In genomic region chr5:159210306-159210722, GRCh38 we compare ENCODE assay signal across 8 cellular contexts. TPM values are rescaled to one million over a fixed set of nuclear protein-coding genes. Genes with fewer than 3 reads are reported as not detected.
A peak's percentile ranks its signal among the peaks of the same experiment; 100 is the strongest.
DNase-seq lines count a peak whose midpoint lies in the region; ATAC-seq and TF ChIP-seq lines count a peak whose summit lies in the region.

No MANE protein-coding gene starts in this region.

- H3K27ac Mint-ChIP-seq in activated CD8-positive, alpha-beta memory T cell treated with anti-CD3 and anti-CD28 coated beads, Interleukin-2, amount 10 ng/mL, durations not matched to agents 7 days and 5 days = peak overlapping the region; percentile 85

- H3K27me3 ChIP-seq in esophagus (ENCODE audit: control insufficient read depth in 1 of 2, insufficient read depth in 2 of 2, low read length in 2 of 2) (no peaks in the 10 kb centered on the region), suprapubic skin (no peaks in the 10 kb centered on the region)

- H3K4me1 ChIP-seq in esophagus (ENCODE audit: control insufficient read depth in 2 of 2, insufficient read depth in 2 of 2, low read length in 1 of 2) (peaks cover 0 to 3% of the 10 kb centered on the region in 2 donors), suprapubic skin (peaks cover 49% of the 10 kb centered on the region)

- H3K9me3 Mint-ChIP-seq in activated CD8-positive, alpha-beta memory T cell treated with anti-CD3 and anti-CD28 coated beads, Interleukin-2, amount 10 ng/mL, durations not matched to agents 7 days and 5 days (ENCODE audit: low read depth) = no peaks in the 10 kb centered on the region

- H3K27ac ChIP-seq in esophagus (ENCODE audit: low read depth in 2 of 2, low read length in 1 of 2) (peak overlapping the region; percentile 97 to 98), suprapubic skin (peak overlapping the region; percentile 94)

- no peak for ATAC-seq in activated CD8-positive, alpha-beta memory T cell treated with anti-CD3 and anti-CD28 coated beads, Interleukin-2, amount 10 ng/mL, durations not matched to agents 7 days and 5 days
- no peak for ATAC-seq in GM18858 (IDR thresholded peaks at IDR 0.05; ENCODE audit: unreplicated experiment)

- peaks cover 39% of the 10 kb centered on the region for H3K4me1 Mint-ChIP-seq in activated CD8-positive, alpha-beta memory T cell treated with anti-CD3 and anti-CD28 coated beads, Interleukin-2, amount 10 ng/mL, durations not matched to agents 7 days and 5 days

- H3K4me3 Mint-ChIP-seq in activated CD8-positive, alpha-beta memory T cell treated with anti-CD3 and anti-CD28 coated beads, Interleukin-2, amount 10 ng/mL, durations not matched to agents 7 days and 5 days = peak overlapping the region; percentile 98

- 44 to 51% methylated on average over 4 of the region's 4 CpGs for WGBS in esophagus, 2 donors
- 40% methylated on average over 4 of the region's 4 CpGs for WGBS in suprapubic skin

- H3K36me3 ChIP-seq in esophagus (ENCODE audit: control insufficient read depth in 2 of 2, insufficient read depth in 2 of 2, low read length in 1 of 2) = no peaks in the 10 kb centered on the region
- no peaks in the 10 kb centered on the region for H3K36me3 ChIP-seq in suprapubic skin

- no peak for DNase-seq in activated CD8-positive, alpha-beta memory T cell treated with anti-CD3 and anti-CD28 coated beads, Interleukin-2, amount 10 ng/mL, durations not matched to agents 7 days and 5 days
- DNase-seq in activated CD8-positive, alpha-beta memory T cell treated with anti-CD3 and anti-CD28 coated beads, Interleukin-2, amount 50 U/mL, for 48 hours = no peak
- DNase-seq in SIG-M5 treated with dmso at 0.1 percent for 504 hours (lab: John Stamatoyannopoulos, UW; ENCODE audit: unreplicated experiment) (peak; percentile 95), suprapubic skin (ENCODE audit: low spot score in 2 of 2) (no peak), NCI-H128 (lab: John Stamatoyannopoulos, UW; ENCODE audit: unreplicated experiment) (no peak), germinal center (ENCODE audit: low spot score) (no peak)

- TF ChIP-seq EP300 in suprapubic skin (IDR thresholded peaks at IDR 0.05) = no peak

- TF ChIP-seq CTCF in suprapubic skin (IDR thresholded peaks at IDR 0.05) = no peak

- no peak for TF ChIP-seq POLR2A in suprapubic skin (IDR thresholded peaks at IDR 0.05)

- CTCF ChIA-PET in activated CD8-positive, alpha-beta memory T cell treated with anti-CD3 and anti-CD28 coated beads, Interleukin-2, amount 10 ng/mL, durations not matched to agents 7 days and 5 days (lab: Charles Lee) = interaction anchor here (1.6 kb wide), 1 partner anchor 54 kb away, joined by 4 read pairs; no protein-coding TSS in a partner anchor

- H3K9me3 ChIP-seq in esophagus (ENCODE audit: control insufficient read depth in 2 of 2, insufficient read depth in 1 of 2, low read depth in 1 of 2, low read length in 1 of 2) = no peaks in the 10 kb centered on the region
- no peaks in the 10 kb centered on the region for H3K9me3 ChIP-seq in suprapubic skin

- peaks cover 16% of the 10 kb centered on the region for H3K36me3 Mint-ChIP-seq in activated CD8-positive, alpha-beta memory T cell treated with anti-CD3 and anti-CD28 coated beads, Interleukin-2, amount 10 ng/mL, durations not matched to agents 7 days and 5 days

- peaks cover 3% of the 10 kb centered on the region for H3K27me3 Mint-ChIP-seq in activated CD8-positive, alpha-beta memory T cell treated with anti-CD3 and anti-CD28 coated beads, Interleukin-2, amount 10 ng/mL, durations not matched to agents 7 days and 5 days

- peak overlapping the region; percentile 0 to 82 for H3K4me3 ChIP-seq in esophagus (ENCODE audit: low read depth in 1 of 2, low read length in 2 of 2)
- H3K4me3 ChIP-seq in suprapubic skin = peak overlapping the region; percentile 80

RNA-seq across cellular contexts. Expression of gene RNF145, which starts 1.0 kb away (rescaled TPM):
- 100 to 1,000 TPM in 1 of 2 experiments, 10 to 100 TPM in 1; 93.9 to 111 TPM for total RNA-seq in activated CD8-positive, alpha-beta memory T cell treated with anti-CD3 and anti-CD28 coated beads, Interleukin-2, amount 10 ng/mL, durations not matched to agents 7 days and 5 days
- 10 to 100 TPM; 26.2 to 48.6 TPM for polyA plus RNA-seq in esophagus
- total RNA-seq in suprapubic skin = 10 to 100 TPM; 37.4 to 57.0 (median 48.2) TPM

RNA-seq across cellular contexts. Expression of gene UBLCP1, which starts 52.8 kb away (rescaled TPM):
- 10 to 100 TPM; 21.4 to 31.0 TPM for total RNA-seq in activated CD8-positive, alpha-beta memory T cell treated with anti-CD3 and anti-CD28 coated beads, Interleukin-2, amount 10 ng/mL, durations not matched to agents 7 days and 5 days
- 10 to 100 TPM; 17.7 to 19.3 TPM for polyA plus RNA-seq in esophagus
- 10 to 100 TPM; 17.7 to 20.9 (median 18.8) TPM for total RNA-seq in suprapubic skin
